31 cellular contexts compared by ENCODE assay signal in genomic region chr13:109924376-109924775, GRCh38.
"Had no signal": no experiment of that assay in that cellular context is flagged by ENCODE, and none has a peak within 500 bp of the region (broad histone marks: within the 10 kb centered on the region; RNA-seq: fewer than 3 reads in every experiment).

No MANE protein-coding gene starts in this region.

- H3K27me3 ChIP-seq: brain microvascular endothelial cell, SJCRH30 had no signal

- ATAC-seq: activated CD4-positive, alpha-beta T cell treated with anti-CD3 and anti-CD28 coated beads for 36 hours; activated CD4-positive, CD25-positive, alpha-beta regulatory T cell treated with anti-CD3 and anti-CD28 coated beads, Interleukin-2, amount 50 U/mL, for 24 hours; activated CD8-positive, alpha-beta memory T cell treated with anti-CD3 and anti-CD28 coated beads, Interleukin-2, amount 10 ng/mL, durations not matched to agents 7 days and 5 days; activated naive CD8-positive, alpha-beta T cell treated with anti-CD3 and anti-CD28 coated beads, Interleukin-2, amount 50 U/mL, for 24 hours; K562; Panc1; WTC11 had no signal

- H3K36me3 ChIP-seq: brain microvascular endothelial cell, SJCRH30 had no signal

- H3K9me3 ChIP-seq: SJCRH30 had no signal

- H3K27ac ChIP-seq: brain microvascular endothelial cell, SJCRH30, SK-N-MC had no signal

- H3K4me1 ChIP-seq: SJCRH30 had no signal

- FAIRE-seq: K562, TTC549 had no signal

- H3K4me3 ChIP-seq: K562, SJCRH30, SK-N-MC had no signal

- DNase-seq: activated CD4-positive, alpha-beta memory T cell treated with anti-CD3 and anti-CD28 coated beads, Interleukin-2, amount 10 ng/mL, durations not matched to agents 7 days and 5 days; activated CD4-positive, alpha-beta T cell treated with anti-CD3 and anti-CD28 coated beads for 36 hours; activated CD8-positive, alpha-beta memory T cell treated with anti-CD3 and anti-CD28 coated beads for 24 hours; activated CD8-positive, alpha-beta memory T cell treated with anti-CD3 and anti-CD28 coated beads, Interleukin-2, amount 10 ng/mL, durations not matched to agents 7 days and 5 days; activated CD8-positive, alpha-beta memory T cell treated with anti-CD3 and anti-CD28 coated beads, Interleukin-2, amount 50 U/mL, for 48 hours; activated effector memory CD4-positive, alpha-beta T cell treated with Interleukin-2 at 50 U/mL for 16 hours; activated naive CD4-positive, alpha-beta T cell treated with anti-CD3 and anti-CD28 coated beads, Interleukin-2, amount 10 ng/mL, durations not matched to agents 7 days and 5 days; activated naive CD8-positive, alpha-beta T cell treated with anti-CD3 and anti-CD28 coated beads, Interleukin-2, amount 50 U/mL, for 24 hours; activated T-cell treated with anti-CD3 and anti-CD28 coated beads, Interleukin-2, amount 50 U/mL, for 48 hours; amniotic stem cell; aorta; brain microvascular endothelial cell; IMR-90; NCI-H1105; NCI-H1417 treated with DMSO at 0.1 percent for 48 hours; NCI-H187 treated with DMSO at 0.1 percent for 48 hours; NCI-H2081; NCI-H226; NCI-H446 treated with DMSO at 0.1 percent for 48 hours; NCI-H524; NCI-H69; NK-92 treated with Interleukin-12 subunit alpha and Interleukin-12 subunit beta, amount 100 ng/mL, for 24 hours; SHP77; SJCRH30; T1000 had no signal
